In the genomic region with DNA sequence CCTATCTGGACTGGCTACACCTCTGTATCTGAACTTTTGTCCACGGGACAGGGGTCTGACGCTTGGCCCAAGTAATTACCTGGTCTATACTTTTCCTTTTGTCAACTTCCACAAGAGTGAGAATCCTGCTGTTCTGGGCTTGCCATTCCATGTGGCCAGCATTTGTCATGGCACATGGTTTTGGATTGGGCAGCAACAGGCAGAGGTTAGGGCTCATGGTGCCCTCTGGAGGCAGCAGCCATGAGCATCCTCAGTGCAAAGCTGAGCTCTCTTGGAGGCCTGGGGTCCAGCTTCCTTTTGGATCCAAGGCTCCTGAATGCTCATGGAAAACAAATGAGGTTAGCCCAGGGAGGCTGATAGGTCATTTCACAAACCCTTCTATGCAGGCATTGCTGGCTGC, we compare ENCODE assay signal across 7 cellular contexts. TPM values are rescaled to one million over a fixed set of nuclear protein-coding genes. Genes with fewer than 3 reads are reported as not detected.
DNase-seq lines count a peak whose midpoint lies in the region; ATAC-seq and TF ChIP-seq lines count a peak whose summit lies in the region.
"Had no signal": no experiment of that assay in that cellular context is flagged by ENCODE, and none has a peak within 500 bp of the region (broad histone marks: within the 10 kb centered on the region; RNA-seq: fewer than 3 reads in every experiment).

No MANE protein-coding gene starts in this region.

- WGBS in hepatocyte (ENCODE audit: low lambda C conversion rate, missing lambda C conversion rate): 100% methylated on average over 2 of the region's 2 CpGs

- H3K9me2 ChIP-seq in hepatocyte (replicated peaks; ENCODE audit: insufficient read depth): no peaks in the 10 kb centered on the region

- H3K4me2 ChIP-seq in hepatocyte: no peak overlapping the region

- TF ChIP-seq CTCF in hepatocyte (IDR thresholded peaks at IDR 0.05; ENCODE audit: poor library complexity): peak; percentile 36

- H2AFZ ChIP-seq in hepatocyte: no peak overlapping the region

- H3K36me3 ChIP-seq in hepatocyte (replicated peaks; ENCODE audit: insufficient read depth, low read depth): no peaks in the 10 kb centered on the region

- H3K4me1 ChIP-seq in hepatocyte (ENCODE audit: insufficient read depth): peaks cover 3% of the 10 kb centered on the region

- H3K79me2 ChIP-seq in hepatocyte: peaks cover 72% of the 10 kb centered on the region

- peak; percentile 28 for DNase-seq in DMS114 treated with DMSO at 0.1 percent for 48 hours (lab: John Stamatoyannopoulos, UW; ENCODE audit: unreplicated experiment)
- peak; percentile 35 for DNase-seq in NCI-H69 (lab: John Stamatoyannopoulos, UW)
- no peak for DNase-seq in hepatocyte (ENCODE audit: low spot score)
- DNase-seq in SIG-M5 treated with dmso at 0.1 percent for 504 hours (lab: John Stamatoyannopoulos, UW; ENCODE audit: unreplicated experiment): no peak

- no peaks in the 10 kb centered on the region for H3K27me3 ChIP-seq in hepatocyte

- H3K27ac ChIP-seq in hepatocyte: no peak overlapping the region

- ATAC-seq in HG03139 (IDR thresholded peaks at IDR 0.05; ENCODE audit: unreplicated experiment) (no peak), GM18517 (IDR thresholded peaks at IDR 0.05; ENCODE audit: unreplicated experiment) (no peak)

- no peaks in the 10 kb centered on the region for H3K9me3 ChIP-seq in hepatocyte (ENCODE audit: low read depth)

- no peak overlapping the region for H3K4me3 ChIP-seq in hepatocyte

- H4K20me1 ChIP-seq in hepatocyte (ENCODE audit: insufficient read depth, poor library complexity, severe bottlenecking): peaks cover 43% of the 10 kb centered on the region

RNA-seq across cellular contexts. Expression of gene EDC4, which starts 7.5 kb away (rescaled TPM):
- total RNA-seq in hepatocyte: 41.1 and 46.3 TPM in 2 replicates
- 59.0 and 76.7 TPM in 2 replicates for polyA plus RNA-seq in hepatocyte

RNA-seq across cellular contexts. Expression of gene CENPT, which starts 17.8 kb away (rescaled TPM):
- total RNA-seq in hepatocyte: 28.5 and 38.1 TPM in 2 replicates
- 84.0 and 115 TPM in 2 replicates for polyA plus RNA-seq in hepatocyte

RNA-seq across cellular contexts. Expression of gene NUTF2, which starts 18.6 kb away (rescaled TPM):
- 100 and 102 TPM in 2 replicates for total RNA-seq in hepatocyte
- polyA plus RNA-seq in hepatocyte: 197 and 216 TPM in 2 replicates

RNA-seq across cellular contexts. Expression of gene NRN1L, which starts 19.4 kb away (rescaled TPM):
- 0.73 TPM in 1 of 2 replicates, not detected in the other for total RNA-seq in hepatocyte
- 1.6 TPM in 1 of 2 replicates, not detected in the other for polyA plus RNA-seq in hepatocyte
- total RNA-seq: mononuclear cell had no signal

RNA-seq across cellular contexts. Expression of gene THAP11, which starts 23.2 kb away (rescaled TPM):
- total RNA-seq in hepatocyte: 35.4 and 40.0 TPM in 2 replicates
- 36.7 and 36.9 TPM in 2 replicates for polyA plus RNA-seq in hepatocyte

Comparison
In these comparisons a context has a peak if more than half of its experiments do, and no peak if none do; other contexts are left out.
1. DNase-seq: peak in DMS114 treated with DMSO at 0.1 percent for 48 hours (single experiment) and NCI-H69 (single experiment); none in hepatocyte (single experiment) and SIG-M5 treated with dmso at 0.1 percent for 504 hours (single experiment).